In the genomic region with DNA sequence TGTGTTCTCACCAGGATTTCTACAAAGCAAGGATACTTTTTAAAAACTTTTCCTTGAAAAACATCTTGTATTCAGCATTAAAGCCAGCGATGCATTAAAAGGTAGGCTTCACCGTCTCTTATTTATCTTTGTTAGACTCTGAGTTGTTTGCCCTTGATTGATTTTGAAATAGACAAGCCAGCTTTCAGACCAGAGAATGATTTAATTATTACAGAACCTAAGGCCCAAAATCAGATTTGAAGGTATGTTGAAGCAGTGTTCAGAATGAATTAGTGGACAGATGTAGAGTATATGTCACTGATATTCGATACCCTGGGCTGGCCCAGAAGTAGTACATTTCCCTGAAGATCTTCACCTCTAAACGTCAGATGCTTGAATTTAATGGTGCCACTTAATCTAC, we compare ENCODE assay signal across 23 cellular contexts.
"Had no signal": no experiment of that assay in that cellular context is flagged by ENCODE, and none has a peak within 500 bp of the region (broad histone marks: within the 10 kb centered on the region; RNA-seq: fewer than 3 reads in every experiment).

No MANE protein-coding gene starts in this region.

- H3K9me3 ChIP-seq: ascending aorta, colonic mucosa, tibial nerve, uterus had no signal

- H3K4me1 ChIP-seq: colonic mucosa, tibial nerve, uterus had no signal

- ATAC-seq: activated CD4-positive, CD25-positive, alpha-beta regulatory T cell treated with anti-CD3 and anti-CD28 coated beads, Interleukin-2, amount 50 U/mL, for 24 hours; activated T-cell treated with anti-CD3 and anti-CD28 coated beads, Interleukin-2, amount 50 U/mL, for 72 hours had no signal

- H3K27ac ChIP-seq: ascending aorta, colonic mucosa, epithelial cell of prostate, hepatocyte, tibial nerve, uterus had no signal

- H3K36me3 ChIP-seq: ascending aorta, colonic mucosa, tibial nerve, uterus had no signal

- H3K4me3 ChIP-seq: ascending aorta, colonic mucosa, hepatocyte, lung, tibial nerve, uterus had no signal

- H3K27me3 ChIP-seq: ascending aorta, colonic mucosa, hepatocyte, tibial nerve, uterus had no signal

- DNase-seq: activated CD4-positive, alpha-beta T cell treated with anti-CD3 and anti-CD28 coated beads, Interleukin-2, amount 50 U/mL, for 1 hour; activated CD8-positive, alpha-beta memory T cell treated with anti-CD3 and anti-CD28 coated beads for 24 hours; activated CD8-positive, alpha-beta memory T cell treated with anti-CD3 and anti-CD28 coated beads, Interleukin-2, amount 50 U/mL, for 48 hours; activated effector memory CD4-positive, alpha-beta T cell treated with anti-CD3 and anti-CD28 coated beads, Interleukin-2, amount 50 U/mL, for 16 hours; activated naive CD4-positive, alpha-beta T cell treated with anti-CD3 and anti-CD28 coated beads, Interleukin-2, amount 50 U/mL, for 16 hours; activated T-cell treated with anti-CD3 and anti-CD28 coated beads, Interleukin-2, amount 50 U/mL, for 72 hours; colonic mucosa; endodermal cell; foreskin fibroblast; midbrain; nephron progenitor cell; nucleus accumbens; posterior cingulate gyrus; stimulated activated CD4-positive, alpha-beta T cell treated with anti-CD3 and anti-CD28 coated beads, Interleukin-2, amount 100 ng/mL, for 24 hours; stimulated activated naive CD4-positive, alpha-beta T cell treated with Interleukin-2 at 50 U/mL for 16 hours; substantia nigra; uterus had no signal
